In the genomic region with DNA sequence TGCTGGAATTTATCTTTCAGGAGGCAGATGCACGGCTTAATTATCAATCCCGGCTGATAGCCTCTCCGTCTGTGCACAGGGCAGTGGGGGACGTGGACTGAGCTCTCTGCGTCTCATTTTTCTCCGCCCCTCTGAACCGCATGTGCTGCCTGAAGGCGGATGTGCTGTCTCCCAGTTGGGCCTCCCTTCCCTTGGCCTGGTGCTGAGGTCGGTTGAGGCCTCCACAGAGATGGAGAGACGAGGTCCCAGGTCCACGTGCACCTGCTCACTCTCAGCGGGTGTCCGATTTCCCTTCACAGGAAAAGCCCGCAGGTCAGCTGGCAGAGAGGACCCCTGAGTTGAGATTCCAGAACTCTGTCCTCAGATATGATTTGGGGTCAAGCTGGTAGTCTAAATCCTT, we compare ENCODE assay signal across 15 cellular contexts.
DNase-seq lines count a peak whose midpoint lies in the region; TF ChIP-seq lines count a peak whose summit lies in the region.
"Had no signal": no experiment of that assay in that cellular context is flagged by ENCODE, and none has a peak within 500 bp of the region (broad histone marks: within the 10 kb centered on the region; RNA-seq: fewer than 3 reads in every experiment).

No MANE protein-coding gene starts in this region.

- peak; percentile 55 to 84 for DNase-seq in NCI-H524 (lab: John Stamatoyannopoulos, UW)
- peak; percentile 65 for DNase-seq in WERI-Rb-1
- peak; percentile 28 for DNase-seq in mesenteric fat pad (ENCODE audit: low spot score)
- DNase-seq in activated T-helper 1 cell treated with anti-CD3 and anti-CD28 coated beads, Interleukin-12 subunit alpha, Interleukin-12 subunit beta, Interleukin-2, Interleukin-4 antibody, amounts not matched to agents 30 ng/mL and 10 ng/mL and 1 ng/mL, durations not matched to agents 14 hours and 24 hours and 36 hours (ENCODE audit: low spot score) = no peak
- no peak for DNase-seq in GM10266 (ENCODE audit: extremely low spot score)
- DNase-seq in occipital lobe (lab: John Stamatoyannopoulos, UW) = no peak
- DNase-seq: C1 segment of cervical spinal cord; Calu3; CD4-positive, alpha-beta memory T cell; COR-L47; DMS53; DMS79 treated with DMSO at 0.1 percent for 48 hours; GF-D8; GM23248; H7 had no signal

- H3K4me3 ChIP-seq in WERI-Rb-1 (ENCODE audit: low read depth, low read length) = no peak overlapping the region
- H3K4me3 ChIP-seq: GM23248 had no signal

- no peaks in the 10 kb centered on the region for H3K4me1 Mint-ChIP-seq in activated T-helper 1 cell treated with anti-CD3 and anti-CD28 coated beads, Interleukin-12 subunit alpha, Interleukin-12 subunit beta, Interleukin-2, Interleukin-4 antibody, amounts not matched to agents 30 ng/mL and 10 ng/mL and 1 ng/mL, durations not matched to agents 14 hours and 24 hours and 36 hours (ENCODE audit: low read depth)

- H3K9me3 ChIP-seq in WERI-Rb-1 (ENCODE audit: severe bottlenecking) = no peaks in the 10 kb centered on the region

- no peaks in the 10 kb centered on the region for H3K36me3 Mint-ChIP-seq in activated T-helper 1 cell treated with anti-CD3 and anti-CD28 coated beads, Interleukin-12 subunit alpha, Interleukin-12 subunit beta, Interleukin-2, Interleukin-4 antibody, amounts not matched to agents 30 ng/mL and 10 ng/mL and 1 ng/mL, durations not matched to agents 14 hours and 24 hours and 36 hours (ENCODE audit: low read depth)
- H3K36me3 Mint-ChIP-seq: CD4-positive, alpha-beta memory T cell had no signal

- H3K27me3 ChIP-seq in WERI-Rb-1 (ENCODE audit: insufficient read depth, low read depth, severe bottlenecking) = no peaks in the 10 kb centered on the region

- no peak overlapping the region for H3K4me3 Mint-ChIP-seq in activated T-helper 1 cell treated with anti-CD3 and anti-CD28 coated beads, Interleukin-12 subunit alpha, Interleukin-12 subunit beta, Interleukin-2, Interleukin-4 antibody, amounts not matched to agents 30 ng/mL and 10 ng/mL and 1 ng/mL, durations not matched to agents 14 hours and 24 hours and 36 hours
- H3K4me3 Mint-ChIP-seq: CD4-positive, alpha-beta memory T cell had no signal

- TF ChIP-seq CTCF in WERI-Rb-1 (IDR thresholded peaks at IDR 0.05; ENCODE audit: low read depth, low read length) = no peak
- no peak for TF ChIP-seq CTCF in GM10266 (IDR thresholded peaks at IDR 0.05; ENCODE audit: control insufficient read depth, insufficient read depth, low read depth, missing control alignments)

- H3K27ac ChIP-seq in WERI-Rb-1 = no peak overlapping the region
- H3K27ac ChIP-seq: GM23248 had no signal

- intact Hi-C loops in activated T-helper 1 cell treated with anti-CD3 and anti-CD28 coated beads, Interleukin-12 subunit alpha, Interleukin-12 subunit beta, Interleukin-2, Interleukin-4 antibody, amounts not matched to agents 30 ng/mL and 10 ng/mL and 1 ng/mL, durations not matched to agents 14 hours and 24 hours and 36 hours (cut with micrococcal nuclease) = no loop called here

- H3K27ac Mint-ChIP-seq in activated T-helper 1 cell treated with anti-CD3 and anti-CD28 coated beads, Interleukin-12 subunit alpha, Interleukin-12 subunit beta, Interleukin-2, Interleukin-4 antibody, amounts not matched to agents 30 ng/mL and 10 ng/mL and 1 ng/mL, durations not matched to agents 14 hours and 24 hours and 36 hours = no peak overlapping the region
- H3K27ac Mint-ChIP-seq: CD4-positive, alpha-beta memory T cell had no signal

- peaks cover 6% of the 10 kb centered on the region for H3K9me3 Mint-ChIP-seq in activated T-helper 1 cell treated with anti-CD3 and anti-CD28 coated beads, Interleukin-12 subunit alpha, Interleukin-12 subunit beta, Interleukin-2, Interleukin-4 antibody, amounts not matched to agents 30 ng/mL and 10 ng/mL and 1 ng/mL, durations not matched to agents 14 hours and 24 hours and 36 hours

- no peaks in the 10 kb centered on the region for H3K36me3 ChIP-seq in WERI-Rb-1

- H3K27me3 Mint-ChIP-seq in activated T-helper 1 cell treated with anti-CD3 and anti-CD28 coated beads, Interleukin-12 subunit alpha, Interleukin-12 subunit beta, Interleukin-2, Interleukin-4 antibody, amounts not matched to agents 30 ng/mL and 10 ng/mL and 1 ng/mL, durations not matched to agents 14 hours and 24 hours and 36 hours (ENCODE audit: insufficient read depth) = no peaks in the 10 kb centered on the region

Comparison
In these comparisons a context has a peak if more than half of its experiments do, and no peak if none do; other contexts are left out.
1. DNase-seq: peak in NCI-H524 (2 of 2), WERI-Rb-1 (single experiment) and mesenteric fat pad (single experiment); none in activated T-helper 1 cell treated with anti-CD3 and anti-CD28 coated beads, Interleukin-12 subunit alpha, Interleukin-12 subunit beta, Interleukin-2, Interleukin-4 antibody, amounts not matched to agents 30 ng/mL and 10 ng/mL and 1 ng/mL, durations not matched to agents 14 hours and 24 hours and 36 hours (single experiment), GM10266 (single experiment) and occipital lobe (single experiment).